Comparison of ENCODE assay signal across 22 cellular contexts in genomic region chr19:47651132-47651531, GRCh38. TPM values are rescaled to one million over a fixed set of nuclear protein-coding genes. Genes with fewer than 3 reads are reported as not detected.
DNase-seq lines count a peak whose midpoint lies in the region; ATAC-seq and TF ChIP-seq lines count a peak whose summit lies in the region.
"Had no signal": no experiment of that assay in that cellular context is flagged by ENCODE, and none has a peak within 500 bp of the region (broad histone marks: within the 10 kb centered on the region; RNA-seq: fewer than 3 reads in every experiment).

No MANE protein-coding gene starts in this region.

- intact Hi-C loops in Right ventricle myocardium superior (cut with DNase I), result no loop called here

- no peaks in the 10 kb centered on the region for H3K9me3 Mint-ChIP-seq in central memory CD8-positive, alpha-beta T cell
- peaks cover 27% of the 10 kb centered on the region for H3K9me3 Mint-ChIP-seq in nephron progenitor cell
- H3K9me3 Mint-ChIP-seq: activated T-cell treated with anti-CD3 and anti-CD28 coated beads, Interleukin-2, amount 50 U/mL, for 4 hours had no signal

- H3K4me3 Mint-ChIP-seq in central memory CD8-positive, alpha-beta T cell, result no peak overlapping the region
- H3K4me3 Mint-ChIP-seq in nephron progenitor cell, result no peak overlapping the region
- H3K4me3 Mint-ChIP-seq: activated T-cell treated with anti-CD3 and anti-CD28 coated beads, Interleukin-2, amount 50 U/mL, for 4 hours; CD4-positive, alpha-beta memory T cell; stimulated activated memory B cell treated with anti-CD40 and anti-IgM and Interleukin-4, amounts not matched to agents 10 μg/mL and 1 μg/mL and 100 μg/mL, for 72 hours had no signal

- no peaks in the 10 kb centered on the region for H3K9me3 ChIP-seq in right atrium auricular region
- H3K9me3 ChIP-seq: Peyer's patch, suprapubic skin had no signal

- H3K36me3 ChIP-seq in right atrium auricular region, result no peaks in the 10 kb centered on the region
- H3K36me3 ChIP-seq: Peyer's patch, suprapubic skin had no signal

- TF ChIP-seq CTCF in right atrium auricular region (IDR thresholded peaks at IDR 0.05), result no peak
- TF ChIP-seq CTCF in nephron progenitor cell (IDR thresholded peaks at IDR 0.05), result no peak

- H3K4me3 ChIP-seq in right atrium auricular region, result no peak overlapping the region
- H3K4me3 ChIP-seq: Peyer's patch, suprapubic skin had no signal

- H3K36me3 Mint-ChIP-seq in central memory CD8-positive, alpha-beta T cell (ENCODE audit: insufficient read depth), result peaks cover 3% of the 10 kb centered on the region
- peaks cover 79% of the 10 kb centered on the region for H3K36me3 Mint-ChIP-seq in nephron progenitor cell (ENCODE audit: low read depth)

- DNase-seq in Right ventricle myocardium superior (peak; percentile 24), right atrium auricular region (ENCODE audit: low spot score) (no peak), nephron progenitor cell (no peak), midbrain (lab: John Stamatoyannopoulos, UW) (no peak), kidney glomerular epithelial cell (lab: John Stamatoyannopoulos, UW) (no peak), cerebellum (ENCODE audit: low spot score) (no peak)
- no peak for DNase-seq in central memory CD8-positive, alpha-beta T cell (ENCODE audit: low spot score in 2 of 2)
- DNase-seq: activated CD4-positive, alpha-beta T cell treated with anti-CD3 and anti-CD28 coated beads for 4 hours; activated CD8-positive, alpha-beta memory T cell treated with anti-CD3 and anti-CD28 coated beads for 24 hours; activated T-cell treated with anti-CD3 and anti-CD28 coated beads, Interleukin-2, amount 50 U/mL, for 4 hours; CD4-positive, alpha-beta memory T cell; hypothalamus; mesenchymal stem cell; NCI-H748 treated with DMSO at 0.1 percent for 48 hours; Peyer's patch; SIG-M5; stimulated activated CD4-positive, alpha-beta T cell treated with anti-CD3 and anti-CD28 coated beads, Interleukin-15, amount 100 ng/mL, for 24 hours; T-helper 9 cell had no signal

- ATAC-seq in Right ventricle myocardium superior (ENCODE audit: poor library complexity) (no peak), GM21737 (IDR thresholded peaks at IDR 0.05; ENCODE audit: unreplicated experiment) (no peak)
- no peak for ATAC-seq in central memory CD8-positive, alpha-beta T cell (replicated peaks; ENCODE audit: extremely low read depth, poor library complexity, severe bottlenecking)
- ATAC-seq: activated T-cell treated with anti-CD3 and anti-CD28 coated beads, Interleukin-2, amount 50 U/mL, for 4 hours; left lobe of liver; stimulated activated memory B cell treated with anti-CD40 and anti-IgM and Interleukin-4, amounts not matched to agents 10 μg/mL and 1 μg/mL and 100 μg/mL, for 72 hours had no signal

- H3K27ac ChIP-seq in right atrium auricular region, result no peak overlapping the region
- H3K27ac ChIP-seq: Peyer's patch, suprapubic skin had no signal

- no peaks in the 10 kb centered on the region for H3K27me3 Mint-ChIP-seq in central memory CD8-positive, alpha-beta T cell
- peaks cover 4% of the 10 kb centered on the region for H3K27me3 Mint-ChIP-seq in nephron progenitor cell (ENCODE audit: low read depth, poor library complexity)
- H3K27me3 Mint-ChIP-seq: CD4-positive, alpha-beta memory T cell; stimulated activated memory B cell treated with anti-CD40 and anti-IgM and Interleukin-4, amounts not matched to agents 10 μg/mL and 1 μg/mL and 100 μg/mL, for 72 hours had no signal

- peaks cover 0 to 5% of the 10 kb centered on the region in 2 donors for H3K4me1 ChIP-seq in right atrium auricular region
- H3K4me1 ChIP-seq: Peyer's patch had no signal

- peaks cover 42% of the 10 kb centered on the region for H3K4me1 Mint-ChIP-seq in central memory CD8-positive, alpha-beta T cell
- H3K4me1 Mint-ChIP-seq in nephron progenitor cell, result peaks cover 15% of the 10 kb centered on the region

- peak overlapping the region; percentile 36 for H3K27ac Mint-ChIP-seq in central memory CD8-positive, alpha-beta T cell (ENCODE audit: low read depth)
- peak overlapping the region; percentile 83 for H3K27ac Mint-ChIP-seq in nephron progenitor cell
- H3K27ac Mint-ChIP-seq: stimulated activated memory B cell treated with anti-CD40 and anti-IgM and Interleukin-4, amounts not matched to agents 10 μg/mL and 1 μg/mL and 100 μg/mL, for 72 hours had no signal

- no peaks in the 10 kb centered on the region for H3K27me3 ChIP-seq in right atrium auricular region
- H3K27me3 ChIP-seq: Peyer's patch, suprapubic skin had no signal

RNA-seq across cellular contexts. Expression of gene BICRA, which starts 42.2 kb away (rescaled TPM):
- total RNA-seq in Right ventricle myocardium superior (7.2 TPM), right atrium auricular region (10 to 100 TPM in 1 of 2 donors, 1 to 10 TPM in 1; 7.0 to 12.6 TPM), cerebellum (9.1 TPM)
